23 cellular contexts compared by ENCODE assay signal in genomic region chr1:23967871-23968270, GRCh38. TPM values are rescaled to one million over a fixed set of nuclear protein-coding genes. Genes with fewer than 3 reads are reported as not detected.
DNase-seq lines count a peak whose midpoint lies in the region; ATAC-seq and TF ChIP-seq lines count a peak whose summit lies in the region.
"Had no signal": no experiment of that assay in that cellular context is flagged by ENCODE, and none has a peak within 500 bp of the region (broad histone marks: within the 10 kb centered on the region; RNA-seq: fewer than 3 reads in every experiment).

No MANE protein-coding gene starts in this region.

- peak overlapping the region; percentile 64 for H3K27ac Mint-ChIP-seq in activated CD4-positive, alpha-beta memory T cell treated with anti-CD3 and anti-CD28 coated beads for 36 hours
- H3K27ac Mint-ChIP-seq in activated CD4-positive, alpha-beta memory T cell treated with anti-CD3 and anti-CD28 coated beads, Interleukin-2, amount 10 ng/mL, durations not matched to agents 7 days and 5 days = no peak overlapping the region
- H3K27ac Mint-ChIP-seq in activated naive CD8-positive, alpha-beta T cell treated with anti-CD3 and anti-CD28 coated beads, Interleukin-2, amount 50 U/mL, for 24 hours = peak overlapping the region; percentile 69
- H3K27ac Mint-ChIP-seq in osteocyte (ENCODE audit: unreplicated experiment) = peak overlapping the region; percentile 12
- H3K27ac Mint-ChIP-seq: CD8-positive, alpha-beta T cell had no signal

- WGBS in stomach, 5 donors = 50 to 91% (median 67%) methylated on average over 2 of the region's 2 CpGs

- TF ChIP-seq POLR2A in stomach (IDR thresholded peaks at IDR 0.05) = no peak

- H3K4me3 ChIP-seq in DOHH2 (ENCODE audit: low read length) (no peak overlapping the region), stomach (no peak overlapping the region)
- H3K4me3 ChIP-seq: hepatocyte, right atrium auricular region had no signal

- H3K4me1 ChIP-seq in DOHH2 (ENCODE audit: control insufficient read depth, low read length) (peaks cover 35% of the 10 kb centered on the region), stomach (peaks cover 18 to 37% (median 26%) of the 10 kb centered on the region in 4 donors)

- H3K4me1 Mint-ChIP-seq in activated CD4-positive, alpha-beta memory T cell treated with anti-CD3 and anti-CD28 coated beads for 36 hours (ENCODE audit: low read depth) = peaks cover 61% of the 10 kb centered on the region
- peaks cover 67% of the 10 kb centered on the region for H3K4me1 Mint-ChIP-seq in activated CD4-positive, alpha-beta memory T cell treated with anti-CD3 and anti-CD28 coated beads, Interleukin-2, amount 10 ng/mL, durations not matched to agents 7 days and 5 days
- peaks cover 65% of the 10 kb centered on the region for H3K4me1 Mint-ChIP-seq in activated naive CD8-positive, alpha-beta T cell treated with anti-CD3 and anti-CD28 coated beads, Interleukin-2, amount 50 U/mL, for 24 hours
- H3K4me1 Mint-ChIP-seq in osteocyte (ENCODE audit: unreplicated experiment) = peaks cover 2% of the 10 kb centered on the region

- H3K4me2 ChIP-seq in DOHH2 (ENCODE audit: low read length) = no peak overlapping the region
- H3K4me2 ChIP-seq: hepatocyte had no signal

- H3K27ac ChIP-seq in DOHH2 (ENCODE audit: low read depth, low read length) (peak overlapping the region; percentile 15; the same call in 1 of the 2 replicates), stomach (no peak overlapping the region)
- H3K27ac ChIP-seq: hepatocyte, right atrium auricular region had no signal

- peaks cover 77% of the 10 kb centered on the region for H3K79me2 ChIP-seq in DOHH2 (ENCODE audit: control insufficient read depth, low read length)

- POLR2A ChIA-PET in activated CD4-positive, alpha-beta memory T cell treated with anti-CD3 and anti-CD28 coated beads for 36 hours (lab: Charles Lee) = interaction anchor here (1.5 to 2.9 kb wide), 2 partner anchors 9 to 13 kb away, joined by 5 to 16 read pairs; partner anchors contain the start of gene SRSF10
- POLR2A ChIA-PET in activated CD4-positive, alpha-beta memory T cell treated with anti-CD3 and anti-CD28 coated beads, Interleukin-2, amount 10 ng/mL, durations not matched to agents 7 days and 5 days (lab: Charles Lee) = interaction anchor here (1.3 to 15.2 kb wide), 2 partner anchors 8 to 10 kb away, joined by 20 to 515 read pairs; partner anchors contain the start of genes PNRC2 and SRSF10

- TF ChIP-seq EP300 in stomach (IDR thresholded peaks at IDR 0.05) = no peak

- no peaks in the 10 kb centered on the region for H4K20me1 ChIP-seq in DOHH2 (ENCODE audit: control insufficient read depth, insufficient read depth, low read depth, low read length)

- no peaks in the 10 kb centered on the region for H3K9me2 ChIP-seq in DOHH2 (replicated peaks; ENCODE audit: control insufficient read depth, low read length)

- H3K9me3 Mint-ChIP-seq in activated CD4-positive, alpha-beta memory T cell treated with anti-CD3 and anti-CD28 coated beads for 36 hours = no peaks in the 10 kb centered on the region
- no peaks in the 10 kb centered on the region for H3K9me3 Mint-ChIP-seq in activated CD4-positive, alpha-beta memory T cell treated with anti-CD3 and anti-CD28 coated beads, Interleukin-2, amount 10 ng/mL, durations not matched to agents 7 days and 5 days
- H3K9me3 Mint-ChIP-seq in activated naive CD8-positive, alpha-beta T cell treated with anti-CD3 and anti-CD28 coated beads, Interleukin-2, amount 50 U/mL, for 24 hours = no peaks in the 10 kb centered on the region
- no peaks in the 10 kb centered on the region for H3K9me3 Mint-ChIP-seq in osteocyte (ENCODE audit: unreplicated experiment)
- H3K9me3 Mint-ChIP-seq: activated T-helper 1 cell treated with anti-CD3 and anti-CD28 coated beads, Interleukin-12 subunit alpha, Interleukin-12 subunit beta, Interleukin-2, Interleukin-4 antibody, amounts not matched to agents 30 ng/mL and 10 ng/mL and 1 ng/mL, durations not matched to agents 14 hours and 24 hours and 36 hours; CD8-positive, alpha-beta T cell had no signal

- H3K36me3 ChIP-seq in DOHH2 (ENCODE audit: control insufficient read depth, low read length) (peaks cover 100% of the 10 kb centered on the region), stomach (peaks cover 30 to 83% (median 73%) of the 10 kb centered on the region in 4 donors)

- H3K27me3 ChIP-seq in DOHH2 (ENCODE audit: control insufficient read depth, low read length) = no peaks in the 10 kb centered on the region
- H3K27me3 ChIP-seq in stomach = no peaks in the 10 kb centered on the region
- H3K27me3 ChIP-seq: hepatocyte, right atrium auricular region had no signal

- H3K36me3 Mint-ChIP-seq in activated CD4-positive, alpha-beta memory T cell treated with anti-CD3 and anti-CD28 coated beads for 36 hours = peaks cover 62% of the 10 kb centered on the region
- H3K36me3 Mint-ChIP-seq in activated CD4-positive, alpha-beta memory T cell treated with anti-CD3 and anti-CD28 coated beads, Interleukin-2, amount 10 ng/mL, durations not matched to agents 7 days and 5 days (ENCODE audit: low read depth) = peaks cover 76% of the 10 kb centered on the region
- H3K36me3 Mint-ChIP-seq in activated naive CD8-positive, alpha-beta T cell treated with anti-CD3 and anti-CD28 coated beads, Interleukin-2, amount 50 U/mL, for 24 hours (ENCODE audit: low read depth) = peaks cover 71% of the 10 kb centered on the region
- peaks cover 47% of the 10 kb centered on the region for H3K36me3 Mint-ChIP-seq in osteocyte (ENCODE audit: unreplicated experiment)

- intact Hi-C loops in activated CD4-positive, alpha-beta memory T cell treated with anti-CD3 and anti-CD28 coated beads for 36 hours (cut with micrococcal nuclease) = no loop called here
- intact Hi-C loops in stomach (cut with DNase I; ENCODE audit: low total_unique reads) = no loop called here

- DNase-seq in activated CD4-positive, alpha-beta memory T cell treated with anti-CD3 and anti-CD28 coated beads for 36 hours = no peak
- no peak for DNase-seq in activated CD4-positive, alpha-beta memory T cell treated with anti-CD3 and anti-CD28 coated beads, Interleukin-2, amount 10 ng/mL, durations not matched to agents 7 days and 5 days
- DNase-seq in activated naive CD8-positive, alpha-beta T cell treated with anti-CD3 and anti-CD28 coated beads, Interleukin-2, amount 50 U/mL, for 24 hours = no peak
- DNase-seq in osteocyte (ENCODE audit: extremely low spot score, unreplicated experiment) (no peak), stomach (no peak), D341Med (ENCODE audit: low spot score) (no peak)
- DNase-seq: activated CD4-positive, alpha-beta T cell treated with anti-CD3 and anti-CD28 coated beads, Interleukin-2, amount 50 U/mL, for 48 hours; CD8-positive, alpha-beta T cell; dermis blood vessel endothelial cell; DMS79 treated with DMSO at 0.1 percent for 48 hours; MM.1S; NCI-H146; NCI-H2171; NCI-H526; occipital lobe had no signal

- H3K4me3 Mint-ChIP-seq in activated CD4-positive, alpha-beta memory T cell treated with anti-CD3 and anti-CD28 coated beads for 36 hours = no peak overlapping the region
- no peak overlapping the region for H3K4me3 Mint-ChIP-seq in activated CD4-positive, alpha-beta memory T cell treated with anti-CD3 and anti-CD28 coated beads, Interleukin-2, amount 10 ng/mL, durations not matched to agents 7 days and 5 days
- no peak overlapping the region for H3K4me3 Mint-ChIP-seq in activated naive CD8-positive, alpha-beta T cell treated with anti-CD3 and anti-CD28 coated beads, Interleukin-2, amount 50 U/mL, for 24 hours
- no peak overlapping the region for H3K4me3 Mint-ChIP-seq in osteocyte (ENCODE audit: unreplicated experiment)
- H3K4me3 Mint-ChIP-seq: activated T-helper 1 cell treated with anti-CD3 and anti-CD28 coated beads, Interleukin-12 subunit alpha, Interleukin-12 subunit beta, Interleukin-2, Interleukin-4 antibody, amounts not matched to agents 30 ng/mL and 10 ng/mL and 1 ng/mL, durations not matched to agents 14 hours and 24 hours and 36 hours; CD8-positive, alpha-beta T cell had no signal

- H3F3A ChIP-seq in DOHH2 (ENCODE audit: control insufficient read depth, insufficient read depth) = peaks cover 90% of the 10 kb centered on the region

- TF ChIP-seq CTCF in DOHH2 (IDR thresholded peaks at IDR 0.05; ENCODE audit: low read depth, low read length, poor library complexity, severe bottlenecking) (no peak), osteocyte (IDR thresholded peaks at IDR 0.05) (no peak), stomach (IDR thresholded peaks at IDR 0.05) (no peak)

- no peak for ATAC-seq in activated naive CD8-positive, alpha-beta T cell treated with anti-CD3 and anti-CD28 coated beads, Interleukin-2, amount 50 U/mL, for 24 hours
- ATAC-seq in HG03571 (IDR thresholded peaks at IDR 0.05; ENCODE audit: unreplicated experiment) = no peak
- ATAC-seq: CD8-positive, alpha-beta T cell; Right ventricle myocardium inferior had no signal

- CTCF ChIA-PET in activated CD4-positive, alpha-beta memory T cell treated with anti-CD3 and anti-CD28 coated beads for 36 hours (lab: Charles Lee) = no interaction called here
- CTCF ChIA-PET in activated CD4-positive, alpha-beta memory T cell treated with anti-CD3 and anti-CD28 coated beads, Interleukin-2, amount 10 ng/mL, durations not matched to agents 7 days and 5 days (lab: Charles Lee) = interaction anchor here (1.6 kb wide), 1 partner anchor 8 kb away, joined by 3 read pairs; the partner anchor contains the start of gene PNRC2

- H3K27me3 Mint-ChIP-seq in activated CD4-positive, alpha-beta memory T cell treated with anti-CD3 and anti-CD28 coated beads for 36 hours = no peaks in the 10 kb centered on the region
- no peaks in the 10 kb centered on the region for H3K27me3 Mint-ChIP-seq in activated CD4-positive, alpha-beta memory T cell treated with anti-CD3 and anti-CD28 coated beads, Interleukin-2, amount 10 ng/mL, durations not matched to agents 7 days and 5 days
- H3K27me3 Mint-ChIP-seq in activated naive CD8-positive, alpha-beta T cell treated with anti-CD3 and anti-CD28 coated beads, Interleukin-2, amount 50 U/mL, for 24 hours = no peaks in the 10 kb centered on the region
- no peaks in the 10 kb centered on the region for H3K27me3 Mint-ChIP-seq in osteocyte (ENCODE audit: unreplicated experiment)

- no peaks in the 10 kb centered on the region for H3K9me3 ChIP-seq in DOHH2 (ENCODE audit: control insufficient read depth, insufficient read depth, low read length)
- no peaks in the 10 kb centered on the region for H3K9me3 ChIP-seq in stomach
- H3K9me3 ChIP-seq: right atrium auricular region had no signal

RNA-seq across cellular contexts. Expression of gene PNRC2, which starts 8.2 kb away (rescaled TPM):
- 100 to 1,000 TPM; 116 to 120 TPM for total RNA-seq in activated CD4-positive, alpha-beta memory T cell treated with anti-CD3 and anti-CD28 coated beads for 36 hours
- total RNA-seq in activated CD4-positive, alpha-beta memory T cell treated with anti-CD3 and anti-CD28 coated beads, Interleukin-2, amount 10 ng/mL, durations not matched to agents 7 days and 5 days = 100 to 1,000 TPM; 153 to 158 TPM
- 58.9 and 63.7 TPM in 2 replicates for total RNA-seq in osteocyte
- total RNA-seq in stomach = 100 to 1,000 TPM in 1 of 5 donors, 10 to 100 TPM in 4; 38.5 to 181 (median 66.6) TPM
- 100 to 1,000 TPM in 2 of 3 donors, 10 to 100 TPM in 1; 59.3 to 172 (median 103) TPM for polyA plus RNA-seq in stomach

RNA-seq across cellular contexts. Expression of gene SRSF10, which starts 12.3 kb away (rescaled TPM):
- 100 to 1,000 TPM; 175 to 184 TPM for total RNA-seq in activated CD4-positive, alpha-beta memory T cell treated with anti-CD3 and anti-CD28 coated beads for 36 hours
- total RNA-seq in activated CD4-positive, alpha-beta memory T cell treated with anti-CD3 and anti-CD28 coated beads, Interleukin-2, amount 10 ng/mL, durations not matched to agents 7 days and 5 days = 100 to 1,000 TPM; 191 to 192 TPM
- total RNA-seq in osteocyte (87.0 and 93.3 TPM in 2 replicates), stomach (100 to 1,000 TPM in 4 of 5 donors, 10 to 100 TPM in 1; 60.7 to 285 (median 136) TPM)
- polyA plus RNA-seq in stomach = 10 to 100 TPM; 41.7 to 54.9 (median 43.3) TPM

RNA-seq across cellular contexts. Expression of gene CNR2, which starts 54.7 kb away (rescaled TPM):
- not detected for total RNA-seq in activated CD4-positive, alpha-beta memory T cell treated with anti-CD3 and anti-CD28 coated beads for 36 hours
- total RNA-seq in activated CD4-positive, alpha-beta memory T cell treated with anti-CD3 and anti-CD28 coated beads, Interleukin-2, amount 10 ng/mL, durations not matched to agents 7 days and 5 days = under 1 TPM in 1 of 2 experiments, not detected in 1; 0.08 TPM
- total RNA-seq in osteocyte = not detected in 2 replicates
- under 1 TPM in 1 of 5 donors, not detected in 4; 0.18 TPM for total RNA-seq in stomach
- under 1 TPM in 1 of 3 donors, not detected in 2; 0.23 TPM for polyA plus RNA-seq in stomach
- total RNA-seq: activated T-helper 1 cell treated with anti-CD3 and anti-CD28 coated beads, Interleukin-12 subunit alpha, Interleukin-12 subunit beta, Interleukin-2, Interleukin-4 antibody, amounts not matched to agents 30 ng/mL and 10 ng/mL and 1 ng/mL, durations not matched to agents 14 hours and 24 hours and 36 hours; bronchial epithelial cell; dermis blood vessel endothelial cell; H1; hepatocyte; occipital lobe; Right ventricle myocardium inferior had no signal
- polyA plus RNA-seq: H1, hepatocyte had no signal
